In the genomic region with DNA sequence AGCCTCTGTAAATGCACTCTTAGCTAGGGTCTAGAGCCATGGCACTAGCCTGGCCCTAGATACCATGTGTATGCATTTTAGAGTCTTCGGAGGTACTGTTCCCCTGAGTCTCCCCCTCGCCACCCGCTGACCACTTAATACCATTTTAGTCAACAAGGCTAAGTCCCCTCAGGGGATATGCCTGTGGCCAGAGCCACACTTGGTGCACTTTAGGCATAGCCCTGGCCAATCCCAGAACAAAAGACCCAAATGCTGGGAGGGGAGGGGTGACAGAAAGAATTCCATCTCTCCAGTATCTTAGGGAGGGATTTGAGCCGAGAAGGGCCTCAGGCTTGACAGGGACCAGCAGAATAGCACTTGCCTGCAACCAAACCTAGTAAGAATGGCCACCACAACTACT, we compare ENCODE assay signal across 14 cellular contexts. TPM values are rescaled to one million over a fixed set of nuclear protein-coding genes. Genes with fewer than 3 reads are reported as not detected.
DNase-seq lines count a peak whose midpoint lies in the region; ATAC-seq and TF ChIP-seq lines count a peak whose summit lies in the region.
"Had no signal": no experiment of that assay in that cellular context is flagged by ENCODE, and none has a peak within 500 bp of the region (broad histone marks: within the 10 kb centered on the region; RNA-seq: fewer than 3 reads in every experiment).

No MANE protein-coding gene starts in this region.

- H3K27me3 ChIP-seq in iPS-20b (ENCODE audit: insufficient read depth, low read length) (peaks cover 72% of the 10 kb centered on the region), WERI-Rb-1 (ENCODE audit: insufficient read depth, low read depth, severe bottlenecking) (peaks cover 12% of the 10 kb centered on the region), right lobe of liver (no peaks in the 10 kb centered on the region)
- H3K27me3 ChIP-seq: MG63 had no signal

- H3K27me3 Mint-ChIP-seq in stimulated activated naive CD8-positive, alpha-beta T cell treated with anti-CD3 and anti-CD28 coated beads, Interleukin-15, Interleukin-2, amounts not matched to agents 100 ng/mL and 50 ng/mL, for 24 hours: no peaks in the 10 kb centered on the region
- H3K27me3 Mint-ChIP-seq in stimulated activated naive CD8-positive, alpha-beta T cell treated with anti-CD3 and anti-CD28 coated beads, Interleukin-15, amount 100 ng/mL, for 72 hours: peaks cover 8% of the 10 kb centered on the region
- H3K27me3 Mint-ChIP-seq in T-helper 17 cell: no peaks in the 10 kb centered on the region

- H3K9me3 Mint-ChIP-seq in stimulated activated naive CD8-positive, alpha-beta T cell treated with anti-CD3 and anti-CD28 coated beads, Interleukin-15, Interleukin-2, amounts not matched to agents 100 ng/mL and 50 ng/mL, for 24 hours: no peaks in the 10 kb centered on the region
- H3K9me3 Mint-ChIP-seq in stimulated activated naive CD8-positive, alpha-beta T cell treated with anti-CD3 and anti-CD28 coated beads, Interleukin-15, amount 100 ng/mL, for 72 hours: no peaks in the 10 kb centered on the region

- no peak overlapping the region for H3K27ac Mint-ChIP-seq in stimulated activated naive CD8-positive, alpha-beta T cell treated with anti-CD3 and anti-CD28 coated beads, Interleukin-15, Interleukin-2, amounts not matched to agents 100 ng/mL and 50 ng/mL, for 24 hours
- H3K27ac Mint-ChIP-seq in stimulated activated naive CD8-positive, alpha-beta T cell treated with anti-CD3 and anti-CD28 coated beads, Interleukin-15, amount 100 ng/mL, for 72 hours: no peak overlapping the region
- no peak overlapping the region for H3K27ac Mint-ChIP-seq in T-helper 17 cell

- no peak for TF ChIP-seq CTCF in WERI-Rb-1 (IDR thresholded peaks at IDR 0.05; ENCODE audit: low read depth, low read length)
- TF ChIP-seq CTCF in right lobe of liver (IDR thresholded peaks at IDR 0.05): no peak

- no peak for TF ChIP-seq POLR2A in right lobe of liver (IDR thresholded peaks at IDR 0.05)

- H3K9ac ChIP-seq in iPS-20b (ENCODE audit: low read depth, low read length): no peak overlapping the region

- ATAC-seq in stimulated activated naive CD8-positive, alpha-beta T cell treated with anti-CD3 and anti-CD28 coated beads, Interleukin-15, amount 100 ng/mL, for 72 hours: no peak
- ATAC-seq in T-helper 17 cell (no peak), right lobe of liver (no peak)

- peak overlapping the region; percentile 59 for H3K4me3 Mint-ChIP-seq in stimulated activated naive CD8-positive, alpha-beta T cell treated with anti-CD3 and anti-CD28 coated beads, Interleukin-15, Interleukin-2, amounts not matched to agents 100 ng/mL and 50 ng/mL, for 24 hours
- peak overlapping the region in 1 of 2 donors; percentile 95 for H3K4me3 Mint-ChIP-seq in stimulated activated naive CD8-positive, alpha-beta T cell treated with anti-CD3 and anti-CD28 coated beads, Interleukin-15, amount 100 ng/mL, for 72 hours
- peak overlapping the region; percentile 50 for H3K4me3 Mint-ChIP-seq in T-helper 17 cell

- DNase-seq in stimulated activated naive CD8-positive, alpha-beta T cell treated with anti-CD3 and anti-CD28 coated beads, Interleukin-15, amount 100 ng/mL, for 72 hours: no peak
- DNase-seq in T-helper 17 cell (no peak), WERI-Rb-1 (no peak), right lobe of liver (no peak)
- no peak for DNase-seq in stimulated activated CD4-positive, alpha-beta T cell treated with anti-CD3 and anti-CD28 coated beads, Interleukin-4, amount 100 ng/mL, for 4 hours
- DNase-seq: adrenal gland; effector CD8-positive, alpha-beta T cell; GF-D8; MG63; NCI-H1694; NCI-H226; stimulated activated CD4-positive, alpha-beta T cell treated with anti-CD3 and anti-CD28 coated beads, Interleukin-2, amount 100 ng/mL, for 24 hours had no signal

- intact Hi-C loops in right lobe of liver (cut with DNase I): no loop called here

- WGBS in right lobe of liver (ENCODE audit: insufficient coverage, low coverage, low lambda C conversion rate, missing lambda C conversion rate): 69% methylated on average over 3 of the region's 4 CpGs

- H3K36me3 Mint-ChIP-seq in stimulated activated naive CD8-positive, alpha-beta T cell treated with anti-CD3 and anti-CD28 coated beads, Interleukin-15, Interleukin-2, amounts not matched to agents 100 ng/mL and 50 ng/mL, for 24 hours (ENCODE audit: low read depth): no peaks in the 10 kb centered on the region
- peaks cover 2% of the 10 kb centered on the region for H3K36me3 Mint-ChIP-seq in T-helper 17 cell (ENCODE audit: low read depth)

- H3K4me3 ChIP-seq in iPS-20b (ENCODE audit: low read length) (peak overlapping the region; percentile 60), WERI-Rb-1 (ENCODE audit: low read depth, low read length) (no peak overlapping the region), right lobe of liver (no peak overlapping the region)
- H3K4me3 ChIP-seq: MG63 had no signal

- no peak overlapping the region for H3K27ac ChIP-seq in iPS-20b (ENCODE audit: low read length)
- H3K27ac ChIP-seq in WERI-Rb-1: no peak overlapping the region
- no peak overlapping the region for H3K27ac ChIP-seq in right lobe of liver
- H3K27ac ChIP-seq: adrenal gland had no signal

- H3K4me1 ChIP-seq in iPS-20b (ENCODE audit: insufficient read depth, low read length) (peaks cover 5% of the 10 kb centered on the region; the same call in 1 of the 2 replicates), right lobe of liver (no peaks in the 10 kb centered on the region)
- H3K4me1 ChIP-seq: adrenal gland had no signal

- H3K9me3 ChIP-seq in T-helper 17 cell (ENCODE audit: control insufficient read depth, low read length, poor library complexity, severe bottlenecking) (no peaks in the 10 kb centered on the region), iPS-20b (ENCODE audit: insufficient read depth, low read depth, low read length) (no peaks in the 10 kb centered on the region), WERI-Rb-1 (ENCODE audit: severe bottlenecking) (no peaks in the 10 kb centered on the region), right lobe of liver (no peaks in the 10 kb centered on the region)
- H3K9me3 ChIP-seq: adrenal gland, MG63 had no signal

- H3K4me1 Mint-ChIP-seq in stimulated activated naive CD8-positive, alpha-beta T cell treated with anti-CD3 and anti-CD28 coated beads, Interleukin-15, Interleukin-2, amounts not matched to agents 100 ng/mL and 50 ng/mL, for 24 hours (ENCODE audit: low read depth): peaks cover 9% of the 10 kb centered on the region
- peaks cover 19% of the 10 kb centered on the region for H3K4me1 Mint-ChIP-seq in stimulated activated naive CD8-positive, alpha-beta T cell treated with anti-CD3 and anti-CD28 coated beads, Interleukin-15, amount 100 ng/mL, for 72 hours
- peaks cover 10% of the 10 kb centered on the region for H3K4me1 Mint-ChIP-seq in T-helper 17 cell

- no peaks in the 10 kb centered on the region for H3K36me3 ChIP-seq in iPS-20b (ENCODE audit: insufficient read depth, low read depth, low read length)
- H3K36me3 ChIP-seq in WERI-Rb-1: no peaks in the 10 kb centered on the region
- no peaks in the 10 kb centered on the region for H3K36me3 ChIP-seq in right lobe of liver
- H3K36me3 ChIP-seq: adrenal gland, MG63 had no signal

RNA-seq across cellular contexts. Expression of a gene that starts 28.6 kb away (rescaled TPM):
- total RNA-seq in T-helper 17 cell (10 to 100 TPM in 1 of 2 donors, 1 to 10 TPM in 1; 8.0 to 10.8 TPM), right lobe of liver (1 to 10 TPM; 2.7 to 9.0 (median 4.8) TPM)

RNA-seq across cellular contexts. Expression of a gene that starts 47.9 kb away (rescaled TPM):
- total RNA-seq in T-helper 17 cell (10 to 100 TPM; 11.3 to 12.3 TPM), right lobe of liver (10 to 100 TPM in 1 of 6 experiments, 1 to 10 TPM in 5; 4.2 to 10.6 (median 6.6) TPM)
